24 cellular contexts compared by ENCODE assay signal in genomic region chr2:56313541-56313940, GRCh38.
DNase-seq lines count a peak whose midpoint lies in the region; ATAC-seq, FAIRE-seq and TF ChIP-seq lines count a peak whose summit lies in the region.
"Had no signal": no experiment of that assay in that cellular context is flagged by ENCODE, and none has a peak within 500 bp of the region (broad histone marks: within the 10 kb centered on the region; RNA-seq: fewer than 3 reads in every experiment).

No MANE protein-coding gene starts in this region.

- H3K36me3 ChIP-seq in Caco-2 (ENCODE audit: control insufficient read depth, insufficient read depth, low read length) (no peaks in the 10 kb centered on the region), mucosa of descending colon (ENCODE audit: low read depth) (no peaks in the 10 kb centered on the region)
- H3K36me3 ChIP-seq: BE2C had no signal

- H3K4me3 Mint-ChIP-seq in Caco-2 (ENCODE audit: unreplicated experiment) = no peak overlapping the region
- H3K4me3 Mint-ChIP-seq: activated naive CD4-positive, alpha-beta T cell treated with anti-CD3 and anti-CD28 coated beads, Interleukin-2, amount 10 ng/mL, durations not matched to agents 7 days and 5 days; activated T-cell treated with anti-CD3 and anti-CD28 coated beads, Interleukin-2, amount 50 U/mL, for 72 hours; stimulated activated naive CD8-positive, alpha-beta T cell treated with anti-CD3 and anti-CD28 coated beads, Interleukin-15, amount 100 ng/mL, for 72 hours had no signal

- H3K4me1 ChIP-seq in Caco-2 (no peaks in the 10 kb centered on the region), mucosa of descending colon (ENCODE audit: low read depth) (no peaks in the 10 kb centered on the region)
- H3K4me1 ChIP-seq: BE2C had no signal

- intact Hi-C loops in Caco-2 (cut with micrococcal nuclease; ENCODE audit: unreplicated experiment) = no loop called here
- intact Hi-C loops in mucosa of descending colon (cut with DNase I, micrococcal nuclease) = no loop called here

- DNase-seq in Ammon's horn (ENCODE audit: low spot score) (peak; percentile 48), Caco-2 (peak; percentile 35 to 43), mucosa of descending colon (peak in 1 of 3 donors; percentile 3), urothelium cell line (ENCODE audit: low spot score) (no peak), SW 1271 (lab: John Stamatoyannopoulos, UW) (no peak)
- DNase-seq: activated CD4-positive, CD25-positive, alpha-beta regulatory T cell treated with anti-CD3 and anti-CD28 coated beads, Interleukin-2, amount 50 U/mL, for 72 hours; activated naive CD4-positive, alpha-beta T cell treated with anti-CD3 and anti-CD28 coated beads, Interleukin-2, amount 10 ng/mL, durations not matched to agents 7 days and 5 days; activated T-cell treated with anti-CD3 and anti-CD28 coated beads, Interleukin-2, amount 50 U/mL, for 72 hours; BE2C; IMR-90; NCI-H146; NCI-H345; stimulated activated CD4-positive, alpha-beta T cell treated with anti-CD3 and anti-CD28 coated beads, Interleukin-4, amount 100 ng/mL, for 4 hours; stimulated activated naive CD8-positive, alpha-beta T cell treated with anti-CD3 and anti-CD28 coated beads, Interleukin-15, amount 100 ng/mL, for 72 hours had no signal

- BruUV-seq in Caco-2 (replicated peaks; lab: Mats Ljungman, UMichigan) = no TSS peak

- H3K4me3 ChIP-seq in Caco-2 (ENCODE audit: low read depth, low read length) (no peak overlapping the region), mucosa of descending colon (no peak overlapping the region)
- H3K4me3 ChIP-seq: smooth muscle cell had no signal

- ATAC-seq in mucosa of descending colon = peak; percentile 85
- no peak for ATAC-seq in GM19395 (IDR thresholded peaks at IDR 0.05; ENCODE audit: unreplicated experiment)
- no peak for ATAC-seq in HG02763 (IDR thresholded peaks at IDR 0.05; ENCODE audit: unreplicated experiment)
- ATAC-seq: activated T-cell treated with anti-CD3 and anti-CD28 coated beads, Interleukin-2, amount 50 U/mL, for 72 hours; stimulated activated naive CD8-positive, alpha-beta T cell treated with anti-CD3 and anti-CD28 coated beads, Interleukin-15, amount 100 ng/mL, for 72 hours had no signal

- peaks cover 5% of the 10 kb centered on the region for H3K27me3 Mint-ChIP-seq in Caco-2 (ENCODE audit: insufficient read depth, unreplicated experiment)
- H3K27me3 Mint-ChIP-seq: activated naive CD4-positive, alpha-beta T cell treated with anti-CD3 and anti-CD28 coated beads, Interleukin-2, amount 10 ng/mL, durations not matched to agents 7 days and 5 days; stimulated activated naive CD8-positive, alpha-beta T cell treated with anti-CD3 and anti-CD28 coated beads, Interleukin-15, amount 100 ng/mL, for 72 hours had no signal

- H3K27ac Mint-ChIP-seq in Caco-2 (ENCODE audit: unreplicated experiment) = no peak overlapping the region
- H3K27ac Mint-ChIP-seq: activated naive CD4-positive, alpha-beta T cell treated with anti-CD3 and anti-CD28 coated beads, Interleukin-2, amount 10 ng/mL, durations not matched to agents 7 days and 5 days; activated T-cell treated with anti-CD3 and anti-CD28 coated beads, Interleukin-2, amount 50 U/mL, for 72 hours; stimulated activated naive CD8-positive, alpha-beta T cell treated with anti-CD3 and anti-CD28 coated beads, Interleukin-15, amount 100 ng/mL, for 72 hours had no signal

- no peak for FAIRE-seq in urothelium cell line (lab: Jason Lieb, UNC)
- FAIRE-seq: frontal cortex, GM18507, keratinocyte had no signal

- POLR2A ChIA-PET in Caco-2 (lab: Charles Lee) = no interaction called here

- no peak for TF ChIP-seq CTCF in Caco-2 (IDR thresholded peaks at IDR 0.05; ENCODE audit: insufficient read depth in 1 of 2, low read depth in 1 of 2, low read length in 1 of 2, severe bottlenecking in 1 of 2, unreplicated experiment in 1 of 2)
- no peak for TF ChIP-seq CTCF in mucosa of descending colon (IDR thresholded peaks at IDR 0.05)

- H3K9me3 Mint-ChIP-seq in Caco-2 (ENCODE audit: unreplicated experiment) = no peaks in the 10 kb centered on the region
- H3K9me3 Mint-ChIP-seq: activated naive CD4-positive, alpha-beta T cell treated with anti-CD3 and anti-CD28 coated beads, Interleukin-2, amount 10 ng/mL, durations not matched to agents 7 days and 5 days; nephron; stimulated activated naive CD8-positive, alpha-beta T cell treated with anti-CD3 and anti-CD28 coated beads, Interleukin-15, amount 100 ng/mL, for 72 hours had no signal

- no peaks in the 10 kb centered on the region for H3K27me3 ChIP-seq in Caco-2 (replicated peaks; ENCODE audit: control insufficient read depth, insufficient read depth, low read length)
- H3K27me3 ChIP-seq: BE2C had no signal

- H3K36me3 Mint-ChIP-seq in Caco-2 (ENCODE audit: insufficient read depth, unreplicated experiment) = no peaks in the 10 kb centered on the region
- H3K36me3 Mint-ChIP-seq: activated naive CD4-positive, alpha-beta T cell treated with anti-CD3 and anti-CD28 coated beads, Interleukin-2, amount 10 ng/mL, durations not matched to agents 7 days and 5 days had no signal

- H3K9me3 ChIP-seq in Caco-2 (no peaks in the 10 kb centered on the region), mucosa of descending colon (no peaks in the 10 kb centered on the region)
- H3K9me3 ChIP-seq: BE2C had no signal

- H3K27ac ChIP-seq in angular gyrus (ENCODE audit: low read depth, low read length) = peak overlapping the region; percentile 82
- H3K27ac ChIP-seq: HL-60, RWPE1 had no signal

- CTCF ChIA-PET in Caco-2 (lab: Charles Lee) = no interaction called here

- H3K4me1 Mint-ChIP-seq in Caco-2 (ENCODE audit: low read depth, unreplicated experiment) = no peaks in the 10 kb centered on the region
- H3K4me1 Mint-ChIP-seq: activated naive CD4-positive, alpha-beta T cell treated with anti-CD3 and anti-CD28 coated beads, Interleukin-2, amount 10 ng/mL, durations not matched to agents 7 days and 5 days; stimulated activated naive CD8-positive, alpha-beta T cell treated with anti-CD3 and anti-CD28 coated beads, Interleukin-15, amount 100 ng/mL, for 72 hours had no signal

Comparison
In these comparisons a context has a peak if more than half of its experiments do, and no peak if none do; other contexts are left out.
1. DNase-seq: peak in Ammon's horn (single experiment) and Caco-2 (2 of 2); none in urothelium cell line (single experiment) and SW 1271 (0 of 2).